In genomic region chr16:2364638-2365210, GRCh38 we compare ENCODE assay signal across 1 cellular context.
TF ChIP-seq lines count a peak whose summit lies in the region.

No MANE protein-coding gene starts in this region.

TF ChIP-seq in HepG2, 621 proteins besides CTCF, POLR2A, EP300 and RAD21:
- 0 out of 2 replicates have a peak, but pooled peaks have one; percentile 29 for TF ChIP-seq PCBP1 (IDR thresholded peaks at IDR 0.05; ENCODE audit: borderline replicate concordance, low read depth, low read length)
- no peak for TF ChIP-seq ZNF20 (CRISPR knock-in tag; IDR thresholded peaks at IDR 0.05)
- no peak for TF ChIP-seq ZNF3 (CRISPR knock-in tag; IDR thresholded peaks at IDR 0.05)
